1 cellular context compared by ENCODE assay signal in the genomic region with DNA sequence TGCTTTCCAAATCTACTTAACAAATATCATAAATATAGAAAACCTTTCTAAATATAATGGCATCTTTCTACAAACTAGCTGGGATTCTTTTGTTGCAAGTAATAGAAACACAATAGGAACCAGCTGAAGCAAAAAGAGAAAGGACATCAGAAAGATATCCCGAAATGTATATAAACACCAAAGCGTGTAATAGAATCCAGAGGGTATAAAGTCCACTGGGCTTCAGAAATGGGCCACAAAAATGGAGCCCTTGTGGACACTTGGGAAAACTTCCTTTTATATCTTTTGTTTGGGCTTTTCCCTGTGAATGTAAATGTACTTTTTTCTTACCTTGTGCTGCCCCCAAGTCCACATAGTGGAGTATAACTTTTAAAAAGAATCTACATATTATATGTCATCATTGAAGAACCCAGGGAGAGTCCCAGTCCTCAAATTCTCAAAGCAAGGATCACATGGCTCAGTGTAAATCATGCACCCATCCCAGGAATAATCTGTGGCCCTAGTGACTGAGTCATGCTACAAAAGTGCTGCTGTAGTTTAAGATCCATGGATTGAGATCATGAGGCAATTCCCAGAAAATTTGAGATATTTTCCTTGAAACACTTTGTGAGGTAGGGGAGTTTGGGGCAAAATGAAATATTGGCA.
TF ChIP-seq lines count a peak whose summit lies in the region.

No MANE protein-coding gene starts in this region.

TF ChIP-seq in HepG2, 621 proteins besides CTCF, POLR2A, EP300 and RAD21 (continued from another document and continues in another):
- TF ChIP-seq ZNF740 (CRISPR knock-in tag; IDR thresholded peaks at IDR 0.05) (no peak), PCBP1 (IDR thresholded peaks at IDR 0.05; ENCODE audit: borderline replicate concordance, low read depth, low read length) (no peak), BRD4 (CRISPR knock-in tag; IDR thresholded peaks at IDR 0.05) (no peak), GPN1 (CRISPR knock-in tag; IDR thresholded peaks at IDR 0.05; ENCODE audit: borderline replicate concordance) (no peak), AGO1 (IDR thresholded peaks at IDR 0.05; ENCODE audit: low read depth, low read length, poor library complexity, severe bottlenecking) (no peak), HNF4A (CRISPR knock-in tag; IDR thresholded peaks at IDR 0.05) (peak; percentile 83), MAFF (IDR thresholded peaks at IDR 0.05; ENCODE audit: low read depth, low read length) (no peak), GLMP (CRISPR knock-in tag; IDR thresholded peaks at IDR 0.05; ENCODE audit: borderline replicate concordance) (no peak), ZNF18 (CRISPR knock-in tag; IDR thresholded peaks at IDR 0.05; ENCODE audit: insufficient replicate concordance) (no peak), SAFB2 (CRISPR knock-in tag; IDR thresholded peaks at IDR 0.05; ENCODE audit: borderline replicate concordance, low read depth) (no peak), MIER3 (CRISPR knock-in tag; IDR thresholded peaks at IDR 0.05; ENCODE audit: borderline replicate concordance) (no peak), ZNF350 (CRISPR knock-in tag; IDR thresholded peaks at IDR 0.05; ENCODE audit: borderline replicate concordance, low read depth) (no peak), ZFP41 (CRISPR knock-in tag; IDR thresholded peaks at IDR 0.05; ENCODE audit: borderline replicate concordance) (no peak), ZMYM4 (CRISPR knock-in tag; IDR thresholded peaks at IDR 0.05) (peak; percentile 64), ZSCAN29 (CRISPR knock-in tag; conservative IDR thresholded peaks at IDR 0.05) (no peak), KLF11 (CRISPR knock-in tag; IDR thresholded peaks at IDR 0.05) (no peak), RFXANK (CRISPR knock-in tag; IDR thresholded peaks at IDR 0.05) (no peak), YEATS2 (CRISPR knock-in tag; IDR thresholded peaks at IDR 0.05; ENCODE audit: borderline replicate concordance) (no peak), ZFP1 (CRISPR knock-in tag; IDR thresholded peaks at IDR 0.05) (0 out of 2 replicates have a peak, but pooled peaks have one; percentile 29), RARG (CRISPR knock-in tag; IDR thresholded peaks at IDR 0.05; ENCODE audit: low read depth) (no peak), ZNF225 (CRISPR knock-in tag; IDR thresholded peaks at IDR 0.05) (no peak), FOXO4 (CRISPR knock-in tag; conservative IDR thresholded peaks at IDR 0.05) (no peak), ZNF17 (CRISPR knock-in tag; IDR thresholded peaks at IDR 0.05) (no peak), REL (CRISPR knock-in tag; conservative IDR thresholded peaks at IDR 0.05) (no peak), CEBPB (IDR thresholded peaks at IDR 0.05; ENCODE audit: borderline replicate concordance, low read depth, low read length) (no peak), U2AF2 (IDR thresholded peaks at IDR 0.05; ENCODE audit: low read depth, low read length) (no peak), ZNF644 (CRISPR knock-in tag; IDR thresholded peaks at IDR 0.05; ENCODE audit: low read depth) (peak; percentile 91), JUN (CRISPR knock-in tag; IDR thresholded peaks at IDR 0.05) (no peak), ZNF776 (CRISPR knock-in tag; IDR thresholded peaks at IDR 0.05) (no peak), KDM1A (CRISPR knock-in tag; IDR thresholded peaks at IDR 0.05) (no peak), ZNF383 (CRISPR knock-in tag; IDR thresholded peaks at IDR 0.05; ENCODE audit: borderline replicate concordance) (no peak), SP2 (CRISPR knock-in tag; IDR thresholded peaks at IDR 0.05) (no peak), POLR2AphosphoS5 (IDR thresholded peaks at IDR 0.05; ENCODE audit: low read depth, low read length) (no peak), MTF1 (CRISPR knock-in tag; IDR thresholded peaks at IDR 0.05) (no peak), JARID2 (CRISPR knock-in tag; IDR thresholded peaks at IDR 0.05; ENCODE audit: insufficient replicate concordance) (no peak), ZKSCAN8 (CRISPR knock-in tag; IDR thresholded peaks at IDR 0.05; ENCODE audit: borderline replicate concordance) (no peak), NRL (CRISPR knock-in tag; IDR thresholded peaks at IDR 0.05; ENCODE audit: borderline replicate concordance) (no peak), SAP130 (CRISPR knock-in tag; IDR thresholded peaks at IDR 0.05; ENCODE audit: low read depth) (peak; percentile 14; the same call in 1 of the 2 replicates), ARID3A (IDR thresholded peaks at IDR 0.05; ENCODE audit: low read depth, low read length) (peak; percentile 44), IRF2 (CRISPR knock-in tag; IDR thresholded peaks at IDR 0.05) (peak; percentile 10; the same call in 1 of the 2 replicates), MEF2D (CRISPR knock-in tag; IDR thresholded peaks at IDR 0.05) (0 out of 2 replicates have a peak, but pooled peaks have one; percentile 26), NFE2 (CRISPR knock-in tag; IDR thresholded peaks at IDR 0.05) (no peak), HMG20A (CRISPR knock-in tag; IDR thresholded peaks at IDR 0.05; ENCODE audit: borderline replicate concordance) (no peak), ZNF503 (CRISPR knock-in tag; IDR thresholded peaks at IDR 0.05) (no peak), LCORL (IDR thresholded peaks at IDR 0.05) (no peak), LCORL (CRISPR knock-in tag; IDR thresholded peaks at IDR 0.05) (0 out of 2 replicates have a peak, but pooled peaks have one; percentile 19), STAG1 (CRISPR knock-in tag; IDR thresholded peaks at IDR 0.05) (0 out of 2 replicates have a peak, but pooled peaks have one; percentile 23), HIVEP1 (CRISPR knock-in tag; IDR thresholded peaks at IDR 0.05) (no peak)
- TF ChIP-seq, protein P1, sequence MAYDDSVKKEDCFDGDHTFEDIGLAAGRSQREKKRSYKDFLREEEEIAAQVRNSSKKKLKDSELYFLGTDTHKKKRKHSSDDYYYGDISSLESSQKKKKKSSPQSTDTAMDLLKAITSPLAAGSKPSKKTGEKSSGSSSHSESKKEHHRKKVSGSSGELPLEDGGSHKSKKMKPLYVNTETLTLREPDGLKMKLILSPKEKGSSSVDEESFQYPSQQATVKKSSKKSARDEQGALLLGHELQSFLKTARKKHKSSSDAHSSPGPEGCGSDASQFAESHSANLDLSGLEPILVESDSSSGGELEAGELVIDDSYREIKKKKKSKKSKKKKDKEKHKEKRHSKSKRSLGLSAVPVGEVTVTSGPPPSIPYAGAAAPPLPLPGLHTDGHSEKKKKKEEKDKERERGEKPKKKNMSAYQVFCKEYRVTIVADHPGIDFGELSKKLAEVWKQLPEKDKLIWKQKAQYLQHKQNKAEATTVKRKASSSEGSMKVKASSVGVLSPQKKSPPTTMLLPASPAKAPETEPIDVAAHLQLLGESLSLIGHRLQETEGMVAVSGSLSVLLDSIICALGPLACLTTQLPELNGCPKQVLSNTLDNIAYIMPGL (CRISPR knock-in tag; IDR thresholded peaks at IDR 0.05; ENCODE audit: borderline replicate concordance in 1 of 2, low read depth in 1 of 2) = 0 out of 4 replicates have a peak, but pooled peaks of 1 of the 2 experiments have one; percentile 27
- TF ChIP-seq, protein P2, sequence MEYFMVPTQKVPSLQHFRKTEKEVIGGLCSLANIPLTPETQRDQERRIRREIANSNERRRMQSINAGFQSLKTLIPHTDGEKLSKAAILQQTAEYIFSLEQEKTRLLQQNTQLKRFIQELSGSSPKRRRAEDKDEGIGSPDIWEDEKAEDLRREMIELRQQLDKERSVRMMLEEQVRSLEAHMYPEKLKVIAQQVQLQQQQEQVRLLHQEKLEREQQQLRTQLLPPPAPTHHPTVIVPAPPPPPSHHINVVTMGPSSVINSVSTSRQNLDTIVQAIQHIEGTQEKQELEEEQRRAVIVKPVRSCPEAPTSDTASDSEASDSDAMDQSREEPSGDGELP (IDR thresholded peaks at IDR 0.05; ENCODE audit: borderline replicate concordance, low read depth) = 0 out of 2 replicates have a peak, but pooled peaks have one; percentile 8
- TF ChIP-seq, protein P3, sequence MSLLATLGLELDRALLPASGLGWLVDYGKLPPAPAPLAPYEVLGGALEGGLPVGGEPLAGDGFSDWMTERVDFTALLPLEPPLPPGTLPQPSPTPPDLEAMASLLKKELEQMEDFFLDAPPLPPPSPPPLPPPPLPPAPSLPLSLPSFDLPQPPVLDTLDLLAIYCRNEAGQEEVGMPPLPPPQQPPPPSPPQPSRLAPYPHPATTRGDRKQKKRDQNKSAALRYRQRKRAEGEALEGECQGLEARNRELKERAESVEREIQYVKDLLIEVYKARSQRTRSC (CRISPR knock-in tag; IDR thresholded peaks at IDR 0.05; ENCODE audit: low read depth) = no peak
- TF ChIP-seq, protein P4, sequence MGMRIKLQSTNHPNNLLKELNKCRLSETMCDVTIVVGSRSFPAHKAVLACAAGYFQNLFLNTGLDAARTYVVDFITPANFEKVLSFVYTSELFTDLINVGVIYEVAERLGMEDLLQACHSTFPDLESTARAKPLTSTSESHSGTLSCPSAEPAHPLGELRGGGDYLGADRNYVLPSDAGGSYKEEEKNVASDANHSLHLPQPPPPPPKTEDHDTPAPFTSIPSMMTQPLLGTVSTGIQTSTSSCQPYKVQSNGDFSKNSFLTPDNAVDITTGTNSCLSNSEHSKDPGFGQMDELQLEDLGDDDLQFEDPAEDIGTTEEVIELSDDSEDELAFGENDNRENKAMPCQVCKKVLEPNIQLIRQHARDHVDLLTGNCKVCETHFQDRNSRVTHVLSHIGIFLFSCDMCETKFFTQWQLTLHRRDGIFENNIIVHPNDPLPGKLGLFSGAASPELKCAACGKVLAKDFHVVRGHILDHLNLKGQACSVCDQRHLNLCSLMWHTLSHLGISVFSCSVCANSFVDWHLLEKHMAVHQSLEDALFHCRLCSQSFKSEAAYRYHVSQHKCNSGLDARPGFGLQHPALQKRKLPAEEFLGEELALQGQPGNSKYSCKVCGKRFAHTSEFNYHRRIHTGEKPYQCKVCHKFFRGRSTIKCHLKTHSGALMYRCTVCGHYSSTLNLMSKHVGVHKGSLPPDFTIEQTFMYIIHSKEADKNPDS (CRISPR knock-in tag; IDR thresholded peaks at IDR 0.05) = no peak
- TF ChIP-seq, protein P5, sequence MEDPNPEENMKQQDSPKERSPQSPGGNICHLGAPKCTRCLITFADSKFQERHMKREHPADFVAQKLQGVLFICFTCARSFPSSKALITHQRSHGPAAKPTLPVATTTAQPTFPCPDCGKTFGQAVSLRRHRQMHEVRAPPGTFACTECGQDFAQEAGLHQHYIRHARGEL (CRISPR knock-in tag; IDR thresholded peaks at IDR 0.05) = no peak
